In genomic region chr17:3692346-3692745, GRCh38 we compare ENCODE assay signal across 23 cellular contexts. TPM values are rescaled to one million over a fixed set of nuclear protein-coding genes. Genes with fewer than 3 reads are reported as not detected.
DNase-seq lines count a peak whose midpoint lies in the region; ATAC-seq, FAIRE-seq and TF ChIP-seq lines count a peak whose summit lies in the region.
"Had no signal": no experiment of that assay in that cellular context is flagged by ENCODE, and none has a peak within 500 bp of the region (broad histone marks: within the 10 kb centered on the region; RNA-seq: fewer than 3 reads in every experiment).

No MANE protein-coding gene starts in this region.

- no peak for TF ChIP-seq RAD21 in SK-N-SH (IDR thresholded peaks at IDR 0.05; ENCODE audit: low read length)
- TF ChIP-seq RAD21 in Ishikawa (IDR thresholded peaks at IDR 0.05; ENCODE audit: low read depth), result peak; percentile 16; the same call in 1 of the 2 replicates
- 0 out of 2 replicates have a peak, but pooled peaks have one; percentile 17 for TF ChIP-seq RAD21 in GM12878 (IDR thresholded peaks at IDR 0.05; ENCODE audit: insufficient read depth, low read depth, low read length)

- H3K36me3 ChIP-seq in SK-N-SH (replicated peaks in 1 of 2; ENCODE audit: control insufficient read depth in 1 of 2, insufficient read depth in 2 of 2, low read length in 1 of 2) (no peaks in the 10 kb centered on the region), GM12878 (ENCODE audit: control insufficient read depth in 2 of 2, insufficient read depth in 2 of 2, low read length in 1 of 2) (no peaks in the 10 kb centered on the region; a peak in 1 of 4 replicates), neural progenitor cell (no peaks in the 10 kb centered on the region), esophagus muscularis mucosa (no peaks in the 10 kb centered on the region), neuronal stem cell (replicated peaks in 1 of 2; ENCODE audit: control insufficient read depth in 2 of 2, insufficient read depth in 2 of 2, low read length in 2 of 2) (no peaks in the 10 kb centered on the region)
- H3K36me3 ChIP-seq: ovary, SJCRH30 had no signal

- no peak for FAIRE-seq in GM12878 (lab: Jason Lieb, UNC)
- FAIRE-seq: GM12892, TTC549 had no signal

- WGBS in SK-N-SH (ENCODE audit: low lambda C conversion rate), result 83% methylated on average over 9 of the region's 9 CpGs
- 77% methylated on average over 9 of the region's 9 CpGs for WGBS in GM12878 (ENCODE audit: insufficient coverage, insufficient replicate concordance, low lambda C conversion rate, missing lambda C conversion rate)
- 81% methylated on average over 9 of the region's 9 CpGs for WGBS in esophagus muscularis mucosa
- no CpG with 5 or more reads among the region's 9 CpGs for WGBS in neuronal stem cell (ENCODE audit: extremely low coverage in 2 of 2, insufficient read length in 2 of 2, insufficient replicate concordance in 1 of 2), 2 donors

- H3K14ac ChIP-seq in neuronal stem cell (ENCODE audit: low read length), result no peak overlapping the region

- no peaks in the 10 kb centered on the region for H3F3A ChIP-seq in SK-N-SH (replicated peaks; ENCODE audit: insufficient read depth)
- H3F3A ChIP-seq in neural progenitor cell (ENCODE audit: low read depth), result peaks cover 6% of the 10 kb centered on the region

- TF ChIP-seq EP300 in SK-N-SH (IDR thresholded peaks at IDR 0.05; ENCODE audit: borderline replicate concordance in 1 of 2, low read depth in 1 of 2, low read length in 1 of 2), result no peak
- TF ChIP-seq EP300 in Ishikawa (IDR thresholded peaks at IDR 0.05; ENCODE audit: borderline replicate concordance), result no peak
- no peak for TF ChIP-seq EP300 in GM12878 (IDR thresholded peaks at IDR 0.05; ENCODE audit: borderline replicate concordance in 1 of 2, control insufficient read depth in 1 of 2, low read depth in 2 of 2, low read length in 2 of 2)
- no peak for TF ChIP-seq EP300 in esophagus muscularis mucosa (IDR thresholded peaks at IDR 0.05)

- SMC1A ChIA-PET in GM12878 (lab: Charles Lee; ENCODE audit: uncharacterized antibody, unreplicated experiment), result interaction anchor here (1.7 kb wide), 1 partner anchor 18 kb away, joined by 3 read pairs; no protein-coding TSS in a partner anchor

- no peaks in the 10 kb centered on the region for H3K36me3 Mint-ChIP-seq in neural progenitor cell

- CTCF ChIA-PET in SK-N-SH (lab: Yijun Ruan, JAX) (interaction anchor here (1.7 to 4.3 kb wide), 2 partner anchors 9 to 45 kb away, joined by 6 to 28 read pairs; no protein-coding TSS in a partner anchor), GM12878 (lab: Yijun Ruan, JAX) (interaction anchor here (1.0 to 2.5 kb wide), 5 partner anchors 10 to 90 kb away, joined by 3 to 10 read pairs (median 7); no protein-coding TSS in a partner anchor)

- ATAC-seq in SK-N-SH treated with all-trans-retinoic acid at 6 μM for 48 hours (no peak), GM12878 (no peak), HG02970 (IDR thresholded peaks at IDR 0.05; ENCODE audit: low FRiP score, unreplicated experiment) (no peak)
- ATAC-seq: activated CD8-positive, alpha-beta T cell treated with anti-CD3 and anti-CD28 coated beads, Interleukin-2, amount 10 ng/mL, durations not matched to agents 7 days and 5 days; heart right ventricle had no signal

- no peak overlapping the region for H2BK5ac ChIP-seq in neuronal stem cell (ENCODE audit: low read length)

- peaks cover 11% of the 10 kb centered on the region for H3K4me1 Mint-ChIP-seq in neural progenitor cell

- no peak overlapping the region for H2BK120ac ChIP-seq in neuronal stem cell (ENCODE audit: low read depth, low read length)

- H3K18ac ChIP-seq in neuronal stem cell (ENCODE audit: low read length), result no peak overlapping the region

- H3K4me3 Mint-ChIP-seq in neural progenitor cell, result no peak overlapping the region
- H3K4me3 Mint-ChIP-seq: activated CD8-positive, alpha-beta T cell treated with anti-CD3 and anti-CD28 coated beads, Interleukin-2, amount 10 ng/mL, durations not matched to agents 7 days and 5 days had no signal

- no peaks in the 10 kb centered on the region for H3K9me3 Mint-ChIP-seq in neural progenitor cell

- H3K9me3 ChIP-seq in SK-N-SH, result no peaks in the 10 kb centered on the region
- H3K9me3 ChIP-seq in GM12878 (replicated peaks; ENCODE audit: control insufficient read depth, insufficient read depth, low read length), result peaks cover 2% of the 10 kb centered on the region; the same call in 1 of the 3 replicates
- no peaks in the 10 kb centered on the region for H3K9me3 ChIP-seq in neural progenitor cell (ENCODE audit: low read depth)
- H3K9me3 ChIP-seq in esophagus muscularis mucosa, result no peaks in the 10 kb centered on the region
- H3K9me3 ChIP-seq in neuronal stem cell (replicated peaks in 1 of 2; ENCODE audit: control insufficient read depth in 2 of 2, insufficient read depth in 1 of 2, low read depth in 1 of 2, low read length in 2 of 2), result no peaks in the 10 kb centered on the region
- H3K9me3 ChIP-seq: heart right ventricle, ovary, SJCRH30 had no signal

- H4K91ac ChIP-seq in neuronal stem cell (ENCODE audit: low read depth, low read length, poor library complexity), result no peak overlapping the region

- H3K4me1 ChIP-seq in SK-N-SH (ENCODE audit: control insufficient read depth in 1 of 2, insufficient read depth in 2 of 2, low read depth in 1 of 2, low read length in 1 of 2) (peaks cover 0 to 13% of the 10 kb centered on the region in 2 experiments; a peak in 1 of 4 replicates), GM12878 (ENCODE audit: control insufficient read depth, insufficient read depth, low read length) (peaks cover 32% of the 10 kb centered on the region), neural progenitor cell (peaks cover 19% of the 10 kb centered on the region), esophagus muscularis mucosa (peaks cover 18 to 29% (median 25%) of the 10 kb centered on the region in 4 donors), neuronal stem cell (ENCODE audit: control insufficient read depth in 2 of 2, insufficient read depth in 1 of 2, low read depth in 1 of 2, low read length in 2 of 2) (peaks cover 10 to 15% of the 10 kb centered on the region in 2 donors)

- H3K9ac ChIP-seq in SK-N-SH (no peak overlapping the region), GM12878 (ENCODE audit: control insufficient read depth, insufficient read depth, low read length) (no peak overlapping the region), neural progenitor cell (no peak overlapping the region), neuronal stem cell (ENCODE audit: low read depth, low read length, poor library complexity) (no peak overlapping the region)

- in situ Hi-C loops in GM12878 (cut with MboI), result no loop called here

- H3K27ac Mint-ChIP-seq in neural progenitor cell, result no peak overlapping the region
- H3K27ac Mint-ChIP-seq: activated CD8-positive, alpha-beta T cell treated with anti-CD3 and anti-CD28 coated beads, Interleukin-2, amount 10 ng/mL, durations not matched to agents 7 days and 5 days had no signal

- BruUV-seq in GM12878 (replicated peaks; lab: Mats Ljungman, UMichigan), result no TSS peak

- no peak overlapping the region for H3K23ac ChIP-seq in neuronal stem cell (ENCODE audit: low read depth, low read length, poor library complexity)

- DNase-seq in SK-N-SH (no peak), GM12878 (ENCODE audit: low read depth, low spot score) (no peak), neural progenitor cell (ENCODE audit: low spot score) (no peak), esophagus muscularis mucosa (ENCODE audit: extremely low spot score) (no peak), neuronal stem cell (ENCODE audit: low spot score) (no peak)
- DNase-seq: activated CD8-positive, alpha-beta T cell treated with anti-CD3 and anti-CD28 coated beads, Interleukin-2, amount 10 ng/mL, durations not matched to agents 7 days and 5 days; activated effector memory CD4-positive, alpha-beta T cell treated with Interleukin-2 at 50 U/mL for 16 hours; cortex of kidney; DMS79; heart right ventricle; NCI-H146; ovary; SJCRH30; trophoblast cell had no signal

- H3K27ac ChIP-seq in SK-N-SH (ENCODE audit: low read depth in 2 of 2, low read length in 1 of 2) (no peak overlapping the region), GM12878 (ENCODE audit: control insufficient read depth, insufficient read depth) (no peak overlapping the region), neural progenitor cell (no peak overlapping the region), esophagus muscularis mucosa (replicated peaks in 1 of 4) (no peak overlapping the region), neuronal stem cell (replicated peaks; ENCODE audit: low read length) (no peak overlapping the region)
- H3K27ac ChIP-seq: 22Rv1, epithelial cell of prostate, heart right ventricle, HL-60, ovary, SJCRH30 had no signal

- H4K8ac ChIP-seq in neuronal stem cell (ENCODE audit: low read depth, low read length), result no peak overlapping the region

- no peaks in the 10 kb centered on the region for H3K27me3 ChIP-seq in SK-N-SH (ENCODE audit: insufficient read depth)
- H3K27me3 ChIP-seq in GM12878 (replicated peaks in 1 of 2; ENCODE audit: control insufficient read depth in 2 of 2, insufficient read depth in 2 of 2, low read length in 1 of 2), result no peaks in the 10 kb centered on the region
- peaks cover 37% of the 10 kb centered on the region for H3K27me3 ChIP-seq in neural progenitor cell
- peaks cover 0 to 88% (median 35%) of the 10 kb centered on the region in 4 donors for H3K27me3 ChIP-seq in esophagus muscularis mucosa
- H3K27me3 ChIP-seq in neuronal stem cell (ENCODE audit: control insufficient read depth in 3 of 3, insufficient read depth in 3 of 3, low read depth in 1 of 3, low read length in 3 of 3), result peaks cover 20 to 42% (median 34%) of the 10 kb centered on the region in 3 experiments
- H3K27me3 ChIP-seq: ovary, SJCRH30 had no signal

- intact Hi-C loops in GM12878 (cut with micrococcal nuclease; ENCODE audit: unreplicated experiment), result loop anchor here (2.0 to 5.0 kb wide), 2 partner anchors 35 to 104 kb away; no protein-coding TSS in a partner anchor
- intact Hi-C loops in esophagus muscularis mucosa (cut with DNase I), result no loop called here

- H3K79me2 ChIP-seq in SK-N-SH (ENCODE audit: insufficient read depth), result no peaks in the 10 kb centered on the region
- peaks cover 13% of the 10 kb centered on the region for H3K79me2 ChIP-seq in GM12878 (ENCODE audit: control insufficient read depth, insufficient read depth, low read length)
- no peaks in the 10 kb centered on the region for H3K79me2 ChIP-seq in neural progenitor cell (ENCODE audit: low read depth)

- RAD21 ChIA-PET in GM12878 (lab: Charles Lee; ENCODE audit: unreplicated experiment), result no interaction called here

- peaks cover 30% of the 10 kb centered on the region for H3K27me3 Mint-ChIP-seq in neural progenitor cell (ENCODE audit: insufficient read depth, low read depth)

- H3K9me2 ChIP-seq in SK-N-SH, result no peaks in the 10 kb centered on the region

- H4K20me1 ChIP-seq in SK-N-SH (ENCODE audit: insufficient read depth) (no peaks in the 10 kb centered on the region), GM12878 (ENCODE audit: control insufficient read depth, insufficient read depth) (no peaks in the 10 kb centered on the region), neural progenitor cell (ENCODE audit: low read depth) (peaks cover 12% of the 10 kb centered on the region)

- no peak overlapping the region for H3K4me3 ChIP-seq in SK-N-SH (ENCODE audit: low read depth in 2 of 2, low read length in 1 of 2)
- no peak overlapping the region for H3K4me3 ChIP-seq in GM12878
- H3K4me3 ChIP-seq in neural progenitor cell, result no peak overlapping the region
- no peak overlapping the region for H3K4me3 ChIP-seq in esophagus muscularis mucosa
- H3K4me3 ChIP-seq in neuronal stem cell (ENCODE audit: low read length in 2 of 2), result no peak overlapping the region
- H3K4me3 ChIP-seq: heart right ventricle, ovary, SJCRH30 had no signal

- no peak for TF ChIP-seq POLR2A in GM12878 (IDR thresholded peaks at IDR 0.05; ENCODE audit: low read depth, low read length)
- TF ChIP-seq POLR2A in esophagus muscularis mucosa (IDR thresholded peaks at IDR 0.05; ENCODE audit: low read depth), result no peak

- H2AFZ ChIP-seq in SK-N-SH (ENCODE audit: low read depth) (no peak overlapping the region), GM12878 (ENCODE audit: control insufficient read depth, low read depth, low read length) (no peak overlapping the region), neural progenitor cell (replicated peaks) (no peak overlapping the region), neuronal stem cell (ENCODE audit: low read length) (no peak overlapping the region)

- no peak overlapping the region for H2BK12ac ChIP-seq in neuronal stem cell (ENCODE audit: low read length)

- H2BK15ac ChIP-seq in neuronal stem cell (ENCODE audit: low read length), result no peak overlapping the region

- no peak overlapping the region for H2AK5ac ChIP-seq in neuronal stem cell (ENCODE audit: low read depth, low read length)

- H3K4ac ChIP-seq in neuronal stem cell (ENCODE audit: low read length), result no peak overlapping the region

- H3K79me1 ChIP-seq in neuronal stem cell (ENCODE audit: low read depth, low read length), result peaks cover 2% of the 10 kb centered on the region

- POLR2A ChIA-PET in SK-N-SH (lab: Yijun Ruan, JAX) (no interaction called here), GM12878 (lab: Charles Lee) (interaction anchor here (0.7 kb wide), 1 partner anchor 124 kb away, joined by 3 read pairs; no protein-coding TSS in a partner anchor)

- peak; percentile 16; the same call in 1 of the 2 replicates for TF ChIP-seq CTCF in SK-N-SH (IDR thresholded peaks at IDR 0.05)
- TF ChIP-seq CTCF in GM12878 (IDR thresholded peaks at IDR 0.05 in 2 of 3, conservative IDR thresholded peaks at IDR 0.05 in 1 of 3; ENCODE audit: control insufficient read depth in 2 of 3, extremely low read depth in 1 of 3, insufficient read depth in 1 of 3, low read depth in 3 of 3, low read length in 3 of 3), result peak in 2 of 3 experiments; percentile 12 to 15; a peak in 1 of 6 replicates
- TF ChIP-seq CTCF in neural progenitor cell (IDR thresholded peaks at IDR 0.05), result peak; percentile 29
- no peak for TF ChIP-seq CTCF in esophagus muscularis mucosa (IDR thresholded peaks at IDR 0.05)

- no peak overlapping the region for H3K4me2 ChIP-seq in SK-N-SH
- H3K4me2 ChIP-seq in GM12878 (ENCODE audit: control insufficient read depth, insufficient read depth), result no peak overlapping the region
- H3K4me2 ChIP-seq in neural progenitor cell, result no peak overlapping the region
- no peak overlapping the region for H3K4me2 ChIP-seq in neuronal stem cell (ENCODE audit: insufficient read depth, low read length, poor library complexity, severe bottlenecking)

RNA-seq across cellular contexts. Expression of gene P2RX5, which starts 3.6 kb away (rescaled TPM):
- 0.71 and 0.97 TPM in 2 replicates for polyA plus RNA-seq in SK-N-SH (2012; rRNA removed)
- 0.62 and 0.94 TPM in 2 replicates for polyA plus RNA-seq in SK-N-SH (2012; cell fraction: cytosol; rRNA removed)
- 2.0 and 2.2 TPM in 2 replicates for polyA plus RNA-seq in SK-N-SH (2012; cell fraction: nucleus; rRNA removed)
- total RNA-seq in GM12878 (2013; cell fraction: nucleolus; rRNA removed), result 276 and 346 TPM in 2 replicates
- 22.5 and 25.2 TPM in 2 replicates for total RNA-seq in GM12878 (2014; rRNA removed)
- total RNA-seq in GM12878 (2014; rRNA removed; fragmentation: Illumina TruSeq; extraction: Trizol), result 17.9 and 20.0 TPM in 2 replicates
- 24.8 and 27.2 TPM in 2 replicates for total RNA-seq in GM12878 (2021)
- polyA plus RNA-seq in GM12878 (2011; ENCODE audit: low read depth), result 28.3 TPM
- polyA plus RNA-seq in GM12878 (2011; rRNA removed), result 5.1 and 10.0 TPM in 2 replicates
- 18.6 TPM in 2 replicates for polyA plus RNA-seq in GM12878 (2011; cell fraction: cytosol; rRNA removed)
- polyA plus RNA-seq in GM12878 (2011; cell fraction: nucleus; rRNA removed), result 28.6 and 31.4 TPM in 2 replicates
- polyA plus RNA-seq in GM12878 (2012), result 23.7 and 37.9 TPM in 2 replicates
- 18.4 and 28.8 TPM in 2 replicates for polyA plus RNA-seq in GM12878 (2014; fragmentation: Illumina TruSeq; extraction: Trizol)
- 10 to 100 TPM in 1 of 2 experiments, 1 to 10 TPM in 1; 6.9 to 14.2 TPM for polyA plus RNA-seq in GM12878 (2014; fragmentation: Nextera tagmentation; extraction: Ambion mirVana)
- 18.1 and 22.5 TPM in 2 replicates for polyA plus RNA-seq in GM12878 (2014; rRNA removed)
- polyA plus RNA-seq in GM12878 (2016; fragmentation: Nextera tagmentation; extraction: Ambion mirVana), result 10 to 100 TPM; 19.1 to 23.1 TPM
- 8.0 and 11.7 TPM in 2 replicates for polyA minus RNA-seq in GM12878 (2011; rRNA and poly(A)+ RNA removed)
- 5.5 and 5.7 TPM in 2 replicates for polyA minus RNA-seq in GM12878 (2011; cell fraction: cytosol; rRNA and poly(A)+ RNA removed)
- polyA minus RNA-seq in GM12878 (2011; cell fraction: nucleus; rRNA and poly(A)+ RNA removed), result 5.7 and 10.2 TPM in 2 replicates
- total RNA-seq in neural progenitor cell (ENCODE audit: low replicate concordance), result 0.68 TPM in 1 of 2 replicates, not detected in the other
- total RNA-seq in esophagus muscularis mucosa, result 1 to 10 TPM in 2 of 4 donors, under 1 TPM in 2; 0.19 to 1.5 (median 1.0) TPM
- 0.31 TPM for polyA plus RNA-seq in neuronal stem cell (2013, experiment 1 of 2)
- polyA plus RNA-seq in neuronal stem cell (2013, experiment 2 of 2), result 0.43 TPM

RNA-seq across cellular contexts. Expression of gene EMC6, which starts 23.7 kb away (rescaled TPM):
- 56.6 and 64.4 TPM in 2 replicates for polyA plus RNA-seq in SK-N-SH (2012; rRNA removed)
- 37.8 and 55.1 TPM in 2 replicates for polyA plus RNA-seq in SK-N-SH (2012; cell fraction: cytosol; rRNA removed)
- 20.0 and 20.1 TPM in 2 replicates for polyA plus RNA-seq in SK-N-SH (2012; cell fraction: nucleus; rRNA removed)
- 5.7 and 5.8 TPM in 2 replicates for total RNA-seq in GM12878 (2013; cell fraction: nucleolus; rRNA removed)
- total RNA-seq in GM12878 (2014; rRNA removed), result 24.5 and 37.3 TPM in 2 replicates
- 28.3 and 34.5 TPM in 2 replicates for total RNA-seq in GM12878 (2014; rRNA removed; fragmentation: Illumina TruSeq; extraction: Trizol)
- total RNA-seq in GM12878 (2021), result 63.6 and 64.2 TPM in 2 replicates
- 42.5 TPM for polyA plus RNA-seq in GM12878 (2011; ENCODE audit: low read depth)
- 20.0 and 28.8 TPM in 2 replicates for polyA plus RNA-seq in GM12878 (2011; rRNA removed)
- 57.3 and 89.4 TPM in 2 replicates for polyA plus RNA-seq in GM12878 (2011; cell fraction: cytosol; rRNA removed)
- 24.3 and 28.1 TPM in 2 replicates for polyA plus RNA-seq in GM12878 (2011; cell fraction: nucleus; rRNA removed)
- polyA plus RNA-seq in GM12878 (2012), result 41.1 and 48.2 TPM in 2 replicates
- polyA plus RNA-seq in GM12878 (2014; fragmentation: Illumina TruSeq; extraction: Trizol), result 11.1 and 27.6 TPM in 2 replicates
- 10 to 100 TPM in 1 of 2 experiments, 1 to 10 TPM in 1; 5.1 to 32.2 TPM for polyA plus RNA-seq in GM12878 (2014; fragmentation: Nextera tagmentation; extraction: Ambion mirVana)
- polyA plus RNA-seq in GM12878 (2014; rRNA removed), result 162 and 165 TPM in 2 replicates
- 100 to 1,000 TPM; 170 to 172 TPM for polyA plus RNA-seq in GM12878 (2016; fragmentation: Nextera tagmentation; extraction: Ambion mirVana)
- 2.9 and 8.0 TPM in 2 replicates for polyA minus RNA-seq in GM12878 (2011; rRNA and poly(A)+ RNA removed)
- polyA minus RNA-seq in GM12878 (2011; cell fraction: cytosol; rRNA and poly(A)+ RNA removed), result 9.9 and 16.2 TPM in 2 replicates
- 8.7 and 14.6 TPM in 2 replicates for polyA minus RNA-seq in GM12878 (2011; cell fraction: nucleus; rRNA and poly(A)+ RNA removed)
- 20.0 and 53.1 TPM in 2 replicates for total RNA-seq in neural progenitor cell (ENCODE audit: low replicate concordance)
- total RNA-seq in esophagus muscularis mucosa, result 10 to 100 TPM; 15.8 to 38.2 (median 23.6) TPM
- polyA plus RNA-seq in neuronal stem cell (2013, experiment 1 of 2), result 122 TPM
- 117 TPM for polyA plus RNA-seq in neuronal stem cell (2013, experiment 2 of 2)

RNA-seq across cellular contexts. Expression of gene TAX1BP3, which starts 24.0 kb away (rescaled TPM):
- polyA plus RNA-seq in SK-N-SH (2012; rRNA removed) (165 and 192 TPM in 2 replicates), GM12878 (2011; rRNA removed) (3.6 and 5.0 TPM in 2 replicates), GM12878 (2014; fragmentation: Illumina TruSeq; extraction: Trizol) (4.4 and 8.3 TPM in 2 replicates), GM12878 (2014; fragmentation: Nextera tagmentation; extraction: Ambion mirVana) (1 to 10 TPM in 1 of 2 experiments, under 1 TPM in 1; 1.00 to 4.7 TPM), GM12878 (2014; rRNA removed) (17.2 and 20.2 TPM in 2 replicates), GM12878 (2016; fragmentation: Nextera tagmentation; extraction: Ambion mirVana) (10 to 100 TPM; 38.1 to 40.4 TPM)
- 129 and 173 TPM in 2 replicates for polyA plus RNA-seq in SK-N-SH (2012; cell fraction: cytosol; rRNA removed)
- polyA plus RNA-seq in SK-N-SH (2012; cell fraction: nucleus; rRNA removed), result 92.2 and 93.2 TPM in 2 replicates
- total RNA-seq in GM12878 (2013; cell fraction: nucleolus; rRNA removed), result 6.5 and 8.0 TPM in 2 replicates
- total RNA-seq in GM12878 (2014; rRNA removed) (28.2 and 29.8 TPM in 2 replicates), GM12878 (2014; rRNA removed; fragmentation: Illumina TruSeq; extraction: Trizol) (9.2 and 10.6 TPM in 2 replicates), GM12878 (2021) (23.4 and 24.6 TPM in 2 replicates), neural progenitor cell (ENCODE audit: low replicate concordance) (27.3 and 56.7 TPM in 2 replicates), esophagus muscularis mucosa (100 to 1,000 TPM in 3 of 4 donors, 10 to 100 TPM in 1; 98.0 to 175 (median 115) TPM)
- polyA plus RNA-seq in GM12878 (2011; ENCODE audit: low read depth), result 3.6 TPM
- 9.1 and 11.2 TPM in 2 replicates for polyA plus RNA-seq in GM12878 (2011; cell fraction: cytosol; rRNA removed)
- polyA plus RNA-seq in GM12878 (2011; cell fraction: nucleus; rRNA removed), result 7.3 and 8.5 TPM in 2 replicates
- polyA plus RNA-seq in GM12878 (2012), result 12.3 and 12.9 TPM in 2 replicates
- polyA minus RNA-seq in GM12878 (2011; rRNA and poly(A)+ RNA removed), result 3.1 and 5.0 TPM in 2 replicates
- 3.6 and 7.6 TPM in 2 replicates for polyA minus RNA-seq in GM12878 (2011; cell fraction: cytosol; rRNA and poly(A)+ RNA removed)
- polyA minus RNA-seq in GM12878 (2011; cell fraction: nucleus; rRNA and poly(A)+ RNA removed), result 1.2 and 3.3 TPM in 2 replicates
- 39.2 TPM for polyA plus RNA-seq in neuronal stem cell (2013, experiment 1 of 2)
- polyA plus RNA-seq in neuronal stem cell (2013, experiment 2 of 2), result 37.4 TPM

RNA-seq across cellular contexts. Expression of gene HASPIN, which starts 31.4 kb away (rescaled TPM):
- polyA plus RNA-seq in SK-N-SH (2012; rRNA removed) (1.2 and 1.4 TPM in 2 replicates), GM12878 (2011; rRNA removed) (6.1 and 7.1 TPM in 2 replicates), GM12878 (2014; fragmentation: Illumina TruSeq; extraction: Trizol) (13.4 and 16.4 TPM in 2 replicates), GM12878 (2014; fragmentation: Nextera tagmentation; extraction: Ambion mirVana) (under 1 TPM; 0.80 to 0.97 TPM), GM12878 (2014; rRNA removed) (11.4 and 12.2 TPM in 2 replicates), GM12878 (2016; fragmentation: Nextera tagmentation; extraction: Ambion mirVana) (1 to 10 TPM; 8.7 TPM)
- 1.2 and 1.6 TPM in 2 replicates for polyA plus RNA-seq in SK-N-SH (2012; cell fraction: cytosol; rRNA removed)
- polyA plus RNA-seq in SK-N-SH (2012; cell fraction: nucleus; rRNA removed), result 0.55 and 0.80 TPM in 2 replicates
- total RNA-seq in GM12878 (2013; cell fraction: nucleolus; rRNA removed), result 10.4 and 13.0 TPM in 2 replicates
- total RNA-seq in GM12878 (2014; rRNA removed) (14.9 and 16.5 TPM in 2 replicates), GM12878 (2014; rRNA removed; fragmentation: Illumina TruSeq; extraction: Trizol) (11.7 and 13.1 TPM in 2 replicates), GM12878 (2021) (16.5 and 18.0 TPM in 2 replicates), neural progenitor cell (ENCODE audit: low replicate concordance) (14.8 and 21.2 TPM in 2 replicates), esophagus muscularis mucosa (under 1 TPM in 2 of 4 donors, not detected in 2; 0.13 to 0.23 TPM)
- polyA plus RNA-seq in GM12878 (2011; ENCODE audit: low read depth), result 3.8 TPM
- 5.5 and 6.8 TPM in 2 replicates for polyA plus RNA-seq in GM12878 (2011; cell fraction: cytosol; rRNA removed)
- 3.7 and 5.2 TPM in 2 replicates for polyA plus RNA-seq in GM12878 (2011; cell fraction: nucleus; rRNA removed)
- 4.2 and 4.6 TPM in 2 replicates for polyA plus RNA-seq in GM12878 (2012)
- 10.6 and 11.2 TPM in 2 replicates for polyA minus RNA-seq in GM12878 (2011; rRNA and poly(A)+ RNA removed)
- polyA minus RNA-seq in GM12878 (2011; cell fraction: cytosol; rRNA and poly(A)+ RNA removed), result 6.1 and 10.3 TPM in 2 replicates
- polyA minus RNA-seq in GM12878 (2011; cell fraction: nucleus; rRNA and poly(A)+ RNA removed), result 5.2 and 10.4 TPM in 2 replicates
- 12.3 TPM for polyA plus RNA-seq in neuronal stem cell (2013, experiment 1 of 2)
- 12.4 TPM for polyA plus RNA-seq in neuronal stem cell (2013, experiment 2 of 2)
- polyA plus RNA-seq: CD14-positive monocyte had no signal

RNA-seq across cellular contexts. Expression of gene CTNS, which starts 55.8 kb away (rescaled TPM):
- polyA plus RNA-seq in SK-N-SH (2012; rRNA removed) (6.7 and 8.2 TPM in 2 replicates), GM12878 (2011; rRNA removed) (2.6 and 3.0 TPM in 2 replicates), GM12878 (2014; fragmentation: Illumina TruSeq; extraction: Trizol) (5.0 and 6.8 TPM in 2 replicates), GM12878 (2014; fragmentation: Nextera tagmentation; extraction: Ambion mirVana) (1 to 10 TPM in 1 of 2 experiments, under 1 TPM in 1; 0.92 to 1.7 TPM), GM12878 (2014; rRNA removed) (8.3 and 10.7 TPM in 2 replicates), GM12878 (2016; fragmentation: Nextera tagmentation; extraction: Ambion mirVana) (1 to 10 TPM; 6.0 to 8.6 TPM)
- 5.1 and 5.8 TPM in 2 replicates for polyA plus RNA-seq in SK-N-SH (2012; cell fraction: cytosol; rRNA removed)
- 14.5 and 17.2 TPM in 2 replicates for polyA plus RNA-seq in SK-N-SH (2012; cell fraction: nucleus; rRNA removed)
- total RNA-seq in GM12878 (2013; cell fraction: nucleolus; rRNA removed), result 9.7 and 12.6 TPM in 2 replicates
- total RNA-seq in GM12878 (2014; rRNA removed) (7.3 and 7.4 TPM in 2 replicates), GM12878 (2014; rRNA removed; fragmentation: Illumina TruSeq; extraction: Trizol) (4.7 and 5.3 TPM in 2 replicates), GM12878 (2021) (7.8 and 9.2 TPM in 2 replicates), neural progenitor cell (ENCODE audit: low replicate concordance) (9.4 and 9.9 TPM in 2 replicates), esophagus muscularis mucosa (10 to 100 TPM; 10.4 to 20.3 (median 15.5) TPM)
- 2.3 TPM for polyA plus RNA-seq in GM12878 (2011; ENCODE audit: low read depth)
- polyA plus RNA-seq in GM12878 (2011; cell fraction: cytosol; rRNA removed), result 4.3 and 6.0 TPM in 2 replicates
- polyA plus RNA-seq in GM12878 (2011; cell fraction: nucleus; rRNA removed), result 9.6 and 10.1 TPM in 2 replicates
- polyA plus RNA-seq in GM12878 (2012), result 4.2 and 5.6 TPM in 2 replicates
- 2.1 and 3.5 TPM in 2 replicates for polyA minus RNA-seq in GM12878 (2011; rRNA and poly(A)+ RNA removed)
- polyA minus RNA-seq in GM12878 (2011; cell fraction: cytosol; rRNA and poly(A)+ RNA removed), result 1.6 TPM in 1 of 2 replicates, not detected in the other
- 2.1 and 3.9 TPM in 2 replicates for polyA minus RNA-seq in GM12878 (2011; cell fraction: nucleus; rRNA and poly(A)+ RNA removed)
- polyA plus RNA-seq in neuronal stem cell (2013, experiment 1 of 2), result 12.5 TPM
- polyA plus RNA-seq in neuronal stem cell (2013, experiment 2 of 2), result 12.7 TPM

Comparison
In these comparisons a context has a peak if more than half of its experiments do, and no peak if none do; other contexts are left out.
1. CTCF ChIP-seq: peak in SK-N-SH (single experiment), GM12878 (2 of 3) and neural progenitor cell (single experiment); none in esophagus muscularis mucosa (0 of 3).
2. RNA of gene P2RX5, which starts 3.6 kb away (total RNA-seq): 17.9 to 346 TPM in GM12878; 0.19 to 1.5 TPM in esophagus muscularis mucosa and 0.68 TPM in neural progenitor cell; every median in the first group is over 4 times any median in the second.
3. Of the 26 proteins assayed by ChIP-seq in both GM12878 and SK-N-SH: peak only in GM12878: RAD21; only in SK-N-SH: none; in both: CTCF; in neither: 24.